ENCODE assay signal across 3 cellular contexts in the genomic region with DNA sequence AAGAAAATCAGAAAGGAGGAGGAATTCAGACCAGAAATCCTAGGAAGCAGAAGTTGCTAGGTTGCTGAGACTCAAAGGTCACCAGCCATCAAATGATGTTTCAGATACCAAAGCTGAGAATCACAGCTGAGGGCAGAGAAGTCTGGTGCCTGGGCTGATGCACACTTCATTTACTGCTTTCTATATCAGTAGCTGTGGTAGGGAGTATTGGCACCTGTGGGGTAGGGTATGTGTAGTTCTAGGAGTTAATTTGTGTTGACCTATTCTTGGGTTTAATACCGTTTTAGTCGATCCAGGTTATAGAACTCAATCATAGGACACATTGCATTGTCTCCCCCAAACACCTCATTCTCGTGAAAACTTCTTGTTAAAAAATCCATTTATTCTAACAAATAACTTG.
TF ChIP-seq lines count a peak whose summit lies in the region.

No MANE protein-coding gene starts in this region.

TF ChIP-seq in A549, 52 proteins besides CTCF, POLR2A, EP300 and RAD21:
- TF ChIP-seq, protein P1, sequence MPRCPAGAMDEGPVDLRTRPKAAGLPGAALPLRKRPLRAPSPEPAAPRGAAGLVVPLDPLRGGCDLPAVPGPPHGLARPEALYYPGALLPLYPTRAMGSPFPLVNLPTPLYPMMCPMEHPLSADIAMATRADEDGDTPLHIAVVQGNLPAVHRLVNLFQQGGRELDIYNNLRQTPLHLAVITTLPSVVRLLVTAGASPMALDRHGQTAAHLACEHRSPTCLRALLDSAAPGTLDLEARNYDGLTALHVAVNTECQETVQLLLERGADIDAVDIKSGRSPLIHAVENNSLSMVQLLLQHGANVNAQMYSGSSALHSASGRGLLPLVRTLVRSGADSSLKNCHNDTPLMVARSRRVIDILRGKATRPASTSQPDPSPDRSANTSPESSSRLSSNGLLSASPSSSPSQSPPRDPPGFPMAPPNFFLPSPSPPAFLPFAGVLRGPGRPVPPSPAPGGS (IDR thresholded peaks at IDR 0.05), result no peak

TF ChIP-seq in GM23338, 12 proteins besides CTCF, POLR2A, EP300 and RAD21 (continues in another document):
- TF ChIP-seq POLR2AphosphoS5 (IDR thresholded peaks at IDR 0.05; ENCODE audit: low read depth) (no peak), STAT1 (IDR thresholded peaks at IDR 0.05; ENCODE audit: unreplicated experiment) (no peak), ZNF331 (CRISPR knock-in tag; IDR thresholded peaks at IDR 0.05; ENCODE audit: low read depth) (no peak), EZH2phosphoT487 (IDR thresholded peaks at IDR 0.05; ENCODE audit: unreplicated experiment) (no peak), ZNF462 (CRISPR knock-in tag; IDR thresholded peaks at IDR 0.05) (no peak)
- TF ChIP-seq, protein P2, sequence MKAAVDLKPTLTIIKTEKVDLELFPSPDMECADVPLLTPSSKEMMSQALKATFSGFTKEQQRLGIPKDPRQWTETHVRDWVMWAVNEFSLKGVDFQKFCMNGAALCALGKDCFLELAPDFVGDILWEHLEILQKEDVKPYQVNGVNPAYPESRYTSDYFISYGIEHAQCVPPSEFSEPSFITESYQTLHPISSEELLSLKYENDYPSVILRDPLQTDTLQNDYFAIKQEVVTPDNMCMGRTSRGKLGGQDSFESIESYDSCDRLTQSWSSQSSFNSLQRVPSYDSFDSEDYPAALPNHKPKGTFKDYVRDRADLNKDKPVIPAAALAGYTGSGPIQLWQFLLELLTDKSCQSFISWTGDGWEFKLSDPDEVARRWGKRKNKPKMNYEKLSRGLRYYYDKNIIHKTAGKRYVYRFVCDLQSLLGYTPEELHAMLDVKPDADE (IDR thresholded peaks at IDR 0.05), result no peak

TF ChIP-seq in H1, 55 proteins besides CTCF, POLR2A, EP300 and RAD21:
- TF ChIP-seq TBP (IDR thresholded peaks at IDR 0.05; ENCODE audit: low read depth, low read length), result no peak
- no peak for TF ChIP-seq NANOG (IDR thresholded peaks at IDR 0.05; ENCODE audit: insufficient read depth, low read depth, low read length, poor library complexity, severe bottlenecking)
- no peak for TF ChIP-seq SP1 (IDR thresholded peaks at IDR 0.05; ENCODE audit: low read depth, low read length)
- no peak for TF ChIP-seq RXRA (IDR thresholded peaks at IDR 0.05; ENCODE audit: insufficient read depth, low read depth, low read length)
- no peak for TF ChIP-seq BACH1 (IDR thresholded peaks at IDR 0.05; ENCODE audit: low read length)
- TF ChIP-seq SP4 (IDR thresholded peaks at IDR 0.05; ENCODE audit: low read length), result no peak
- no peak for TF ChIP-seq RBBP5 (IDR thresholded peaks at IDR 0.05; ENCODE audit: borderline replicate concordance, low read depth, low read length)
- no peak for TF ChIP-seq FOSL1 (IDR thresholded peaks at IDR 0.05; ENCODE audit: insufficient read depth, low read depth, low read length)
- TF ChIP-seq CREB1 (IDR thresholded peaks at IDR 0.05), result no peak
- TF ChIP-seq SRF (IDR thresholded peaks at IDR 0.05; ENCODE audit: low read depth, low read length), result no peak
- TF ChIP-seq YY1 (IDR thresholded peaks at IDR 0.05; ENCODE audit: low read depth, low read length), result no peak
- no peak for TF ChIP-seq JUND (IDR thresholded peaks at IDR 0.05; ENCODE audit: low read length)
- no peak for TF ChIP-seq SIN3A (conservative IDR thresholded peaks at IDR 0.05 in 1 of 2, IDR thresholded peaks at IDR 0.05 in 1 of 2; ENCODE audit: low read depth in 1 of 2, low read length in 2 of 2)
- no peak for TF ChIP-seq USF2 (IDR thresholded peaks at IDR 0.05; ENCODE audit: low read length)
- TF ChIP-seq EZH2 (IDR thresholded peaks at IDR 0.05; ENCODE audit: low read depth, low read length, severe bottlenecking), result no peak
TF ChIP-seq in H1: peak in this region for 0.
